Comparison of ENCODE assay signal across 8 cellular contexts in the genomic region with DNA sequence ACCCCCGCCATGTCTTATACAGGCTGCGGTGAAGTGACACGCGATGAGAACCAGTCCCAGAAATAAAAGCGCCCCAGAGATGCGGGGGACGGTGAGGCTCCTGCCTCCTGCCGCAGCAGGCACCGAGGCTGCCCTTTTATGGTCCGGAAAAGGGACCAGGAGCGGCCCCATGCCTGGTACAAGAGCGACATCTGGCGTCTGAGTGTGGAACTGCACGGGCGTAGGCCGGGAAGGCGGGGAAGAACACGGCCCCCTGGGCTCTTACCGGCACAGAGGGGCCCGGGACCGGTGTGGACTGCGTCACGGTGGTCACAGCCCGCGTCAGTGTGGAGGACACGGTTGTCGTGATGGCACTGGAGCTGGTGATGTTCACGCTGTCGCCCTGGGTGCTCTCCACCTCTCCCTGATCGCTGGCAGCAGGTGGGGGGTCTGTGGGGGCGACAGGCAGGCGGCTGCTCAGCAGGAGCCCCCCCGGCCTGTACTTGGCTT. TPM values are rescaled to one million over a fixed set of nuclear protein-coding genes. Genes with fewer than 3 reads are reported as not detected.
DNase-seq lines count a peak whose midpoint lies in the region; ATAC-seq and TF ChIP-seq lines count a peak whose summit lies in the region.

No MANE protein-coding gene starts in this region.

- H3K27ac ChIP-seq in heart left ventricle, result peak overlapping the region in 7 of 12 donors; percentile 32 to 86 (median 49)

- TF ChIP-seq CTCF in GM12864 (IDR thresholded peaks at IDR 0.05; ENCODE audit: low read depth, low read length, missing control alignments) (peak; percentile 91), heart left ventricle (IDR thresholded peaks at IDR 0.05) (peak; percentile 78 to 99 (median 88))

- H3K27ac Mint-ChIP-seq in activated naive CD8-positive, alpha-beta T cell treated with anti-CD3 and anti-CD28 coated beads for 36 hours, result no peak overlapping the region

- peaks cover 17% of the 10 kb centered on the region for H3K36me3 Mint-ChIP-seq in activated naive CD8-positive, alpha-beta T cell treated with anti-CD3 and anti-CD28 coated beads for 36 hours

- H3K4me1 ChIP-seq in heart left ventricle, result peaks cover 0 to 26% (median 5%) of the 10 kb centered on the region in 12 donors

- H3K4me3 ChIP-seq in GM12864 (ENCODE audit: low read depth, low read length) (no peak overlapping the region), heart left ventricle (no peak overlapping the region)

- H3K9me3 ChIP-seq in heart left ventricle, result no peaks in the 10 kb centered on the region

- peaks cover 0 to 96% (median 72%) of the 10 kb centered on the region in 9 donors for H3K36me3 ChIP-seq in heart left ventricle

- intact Hi-C loops in heart left ventricle (cut with DNase I), result loop anchor here in 9 of 10 donors (1.0 to 10.0 kb wide), 5 partner anchors 189 to 995 kb away; a partner anchor contains a TSS

- H3K9me3 Mint-ChIP-seq in activated naive CD8-positive, alpha-beta T cell treated with anti-CD3 and anti-CD28 coated beads for 36 hours, result no peaks in the 10 kb centered on the region

- H3K27me3 ChIP-seq in heart left ventricle, result no peaks in the 10 kb centered on the region

- peaks cover 24% of the 10 kb centered on the region for H3K4me1 Mint-ChIP-seq in activated naive CD8-positive, alpha-beta T cell treated with anti-CD3 and anti-CD28 coated beads for 36 hours

- DNase-seq in GM12864 (ENCODE audit: low read depth), result no peak
- peak; percentile 82 for DNase-seq in HT-29 (ENCODE audit: low spot score)
- DNase-seq in activated naive CD8-positive, alpha-beta T cell treated with anti-CD3 and anti-CD28 coated beads for 36 hours, result peak; percentile 78
- peak; percentile 60 to 77 (median 65) for DNase-seq in heart left ventricle
- DNase-seq in retina, result peak; percentile 83
- DNase-seq in NCI-H2029 treated with DMSO at 0.1 percent for 48 hours (lab: John Stamatoyannopoulos, UW), result no peak

- no peak overlapping the region for H3K4me3 Mint-ChIP-seq in activated naive CD8-positive, alpha-beta T cell treated with anti-CD3 and anti-CD28 coated beads for 36 hours

- ATAC-seq in SK-N-SH treated with all-trans-retinoic acid at 6 μM for 48 hours, result peak; percentile 78
- ATAC-seq in heart left ventricle, result peak; percentile 34 to 76 (median 68)
- no peak for ATAC-seq in GM21526 (IDR thresholded peaks at IDR 0.05; ENCODE audit: low FRiP score, unreplicated experiment)

- no peak for TF ChIP-seq POLR2A in heart left ventricle (IDR thresholded peaks at IDR 0.05)

- WGBS in heart left ventricle, 4 donors, result 18 to 40% (median 29%) methylated on average over 2 to 33 of the region's 33 CpGs

- no peaks in the 10 kb centered on the region for H3K27me3 Mint-ChIP-seq in activated naive CD8-positive, alpha-beta T cell treated with anti-CD3 and anti-CD28 coated beads for 36 hours

TF ChIP-seq in SK-N-SH treated with all-trans-retinoic acid at 6 μM for 48 hours, 23 proteins besides CTCF, POLR2A, EP300 and RAD21 (continues in another document):
- TF ChIP-seq, protein P1, sequence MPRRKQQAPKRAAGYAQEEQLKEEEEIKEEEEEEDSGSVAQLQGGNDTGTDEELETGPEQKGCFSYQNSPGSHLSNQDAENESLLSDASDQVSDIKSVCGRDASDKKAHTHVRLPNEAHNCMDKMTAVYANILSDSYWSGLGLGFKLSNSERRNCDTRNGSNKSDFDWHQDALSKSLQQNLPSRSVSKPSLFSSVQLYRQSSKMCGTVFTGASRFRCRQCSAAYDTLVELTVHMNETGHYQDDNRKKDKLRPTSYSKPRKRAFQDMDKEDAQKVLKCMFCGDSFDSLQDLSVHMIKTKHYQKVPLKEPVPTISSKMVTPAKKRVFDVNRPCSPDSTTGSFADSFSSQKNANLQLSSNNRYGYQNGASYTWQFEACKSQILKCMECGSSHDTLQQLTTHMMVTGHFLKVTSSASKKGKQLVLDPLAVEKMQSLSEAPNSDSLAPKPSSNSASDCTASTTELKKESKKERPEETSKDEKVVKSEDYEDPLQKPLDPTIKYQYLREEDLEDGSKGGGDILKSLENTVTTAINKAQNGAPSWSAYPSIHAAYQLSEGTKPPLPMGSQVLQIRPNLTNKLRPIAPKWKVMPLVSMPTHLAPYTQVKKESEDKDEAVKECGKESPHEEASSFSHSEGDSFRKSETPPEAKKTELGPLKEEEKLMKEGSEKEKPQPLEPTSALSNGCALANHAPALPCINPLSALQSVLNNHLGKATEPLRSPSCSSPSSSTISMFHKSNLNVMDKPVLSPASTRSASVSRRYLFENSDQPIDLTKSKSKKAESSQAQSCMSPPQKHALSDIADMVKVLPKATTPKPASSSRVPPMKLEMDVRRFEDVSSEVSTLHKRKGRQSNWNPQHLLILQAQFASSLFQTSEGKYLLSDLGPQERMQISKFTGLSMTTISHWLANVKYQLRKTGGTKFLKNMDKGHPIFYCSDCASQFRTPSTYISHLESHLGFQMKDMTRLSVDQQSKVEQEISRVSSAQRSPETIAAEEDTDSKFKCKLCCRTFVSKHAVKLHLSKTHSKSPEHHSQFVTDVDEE (CRISPR knock-in tag; IDR thresholded peaks at IDR 0.05), result no peak
- no peak for TF ChIP-seq TOX (CRISPR knock-in tag; IDR thresholded peaks at IDR 0.05; ENCODE audit: borderline replicate concordance)
- no peak for TF ChIP-seq ZNF70 (CRISPR knock-in tag; IDR thresholded peaks at IDR 0.05)
- TF ChIP-seq, protein P2, sequence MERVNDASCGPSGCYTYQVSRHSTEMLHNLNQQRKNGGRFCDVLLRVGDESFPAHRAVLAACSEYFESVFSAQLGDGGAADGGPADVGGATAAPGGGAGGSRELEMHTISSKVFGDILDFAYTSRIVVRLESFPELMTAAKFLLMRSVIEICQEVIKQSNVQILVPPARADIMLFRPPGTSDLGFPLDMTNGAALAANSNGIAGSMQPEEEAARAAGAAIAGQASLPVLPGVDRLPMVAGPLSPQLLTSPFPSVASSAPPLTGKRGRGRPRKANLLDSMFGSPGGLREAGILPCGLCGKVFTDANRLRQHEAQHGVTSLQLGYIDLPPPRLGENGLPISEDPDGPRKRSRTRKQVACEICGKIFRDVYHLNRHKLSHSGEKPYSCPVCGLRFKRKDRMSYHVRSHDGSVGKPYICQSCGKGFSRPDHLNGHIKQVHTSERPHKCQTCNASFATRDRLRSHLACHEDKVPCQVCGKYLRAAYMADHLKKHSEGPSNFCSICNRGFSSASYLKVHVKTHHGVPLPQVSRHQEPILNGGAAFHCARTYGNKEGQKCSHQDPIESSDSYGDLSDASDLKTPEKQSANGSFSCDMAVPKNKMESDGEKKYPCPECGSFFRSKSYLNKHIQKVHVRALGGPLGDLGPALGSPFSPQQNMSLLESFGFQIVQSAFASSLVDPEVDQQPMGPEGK (CRISPR knock-in tag; IDR thresholded peaks at IDR 0.05; ENCODE audit: borderline replicate concordance), result no peak
- no peak for TF ChIP-seq OSR1 (CRISPR knock-in tag; IDR thresholded peaks at IDR 0.05)
- TF ChIP-seq, protein P3, sequence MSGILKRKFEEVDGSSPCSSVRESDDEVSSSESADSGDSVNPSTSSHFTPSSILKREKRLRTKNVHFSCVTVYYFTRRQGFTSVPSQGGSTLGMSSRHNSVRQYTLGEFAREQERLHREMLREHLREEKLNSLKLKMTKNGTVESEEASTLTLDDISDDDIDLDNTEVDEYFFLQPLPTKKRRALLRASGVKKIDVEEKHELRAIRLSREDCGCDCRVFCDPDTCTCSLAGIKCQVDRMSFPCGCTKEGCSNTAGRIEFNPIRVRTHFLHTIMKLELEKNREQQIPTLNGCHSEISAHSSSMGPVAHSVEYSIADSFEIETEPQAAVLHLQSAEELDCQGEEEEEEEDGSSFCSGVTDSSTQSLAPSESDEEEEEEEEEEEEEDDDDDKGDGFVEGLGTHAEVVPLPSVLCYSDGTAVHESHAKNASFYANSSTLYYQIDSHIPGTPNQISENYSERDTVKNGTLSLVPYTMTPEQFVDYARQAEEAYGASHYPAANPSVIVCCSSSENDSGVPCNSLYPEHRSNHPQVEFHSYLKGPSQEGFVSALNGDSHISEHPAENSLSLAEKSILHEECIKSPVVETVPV (CRISPR knock-in tag; IDR thresholded peaks at IDR 0.05), result no peak
- no peak for TF ChIP-seq CSDC2 (CRISPR knock-in tag; IDR thresholded peaks at IDR 0.05)
- TF ChIP-seq SNAI2 (CRISPR knock-in tag; IDR thresholded peaks at IDR 0.05), result no peak

RNA-seq across cellular contexts. Expression of a gene that starts 8.9 kb away (rescaled TPM):
- 0.08 and 0.91 TPM in 2 replicates for total RNA-seq in HT-29 (2014; rRNA removed; shearing (Covaris generic))
- total RNA-seq in activated naive CD8-positive, alpha-beta T cell treated with anti-CD3 and anti-CD28 coated beads for 36 hours, result 10 to 100 TPM; 15.2 to 15.7 TPM
- total RNA-seq in heart left ventricle, result 10 to 100 TPM in 5 of 9 donors, 1 to 10 TPM in 4; 5.1 to 35.5 (median 10.2) TPM
- 1 to 10 TPM; 6.4 to 9.8 TPM for polyA plus RNA-seq in heart left ventricle

RNA-seq across cellular contexts. Expression of a gene that starts 18.2 kb away (rescaled TPM):
- 106 and 124 TPM in 2 replicates for total RNA-seq in HT-29 (2014; rRNA removed; shearing (Covaris generic))
- 100 to 1,000 TPM; 140 to 142 TPM for total RNA-seq in activated naive CD8-positive, alpha-beta T cell treated with anti-CD3 and anti-CD28 coated beads for 36 hours
- 10 to 100 TPM; 22.7 to 72.6 (median 34.8) TPM for total RNA-seq in heart left ventricle
- polyA plus RNA-seq in heart left ventricle, result 10 to 100 TPM; 11.8 to 23.0 TPM

RNA-seq across cellular contexts. Expression of a gene that starts 18.5 kb away (rescaled TPM):
- 304 and 321 TPM in 2 replicates for total RNA-seq in HT-29 (2014; rRNA removed; shearing (Covaris generic))
- total RNA-seq in activated naive CD8-positive, alpha-beta T cell treated with anti-CD3 and anti-CD28 coated beads for 36 hours, result 100 to 1,000 TPM; 150 to 153 TPM
- 100 to 1,000 TPM in 2 of 9 donors, 10 to 100 TPM in 7; 52.5 to 112 (median 72.1) TPM for total RNA-seq in heart left ventricle
- polyA plus RNA-seq in heart left ventricle, result 100 to 1,000 TPM; 120 to 221 TPM

RNA-seq across cellular contexts. Expression of a gene that starts 19.2 kb away (rescaled TPM):
- 21.4 and 23.4 TPM in 2 replicates for total RNA-seq in HT-29 (2014; rRNA removed; shearing (Covaris generic))
- 1 to 10 TPM; 3.4 to 6.2 TPM for total RNA-seq in activated naive CD8-positive, alpha-beta T cell treated with anti-CD3 and anti-CD28 coated beads for 36 hours
- 10 to 100 TPM in 2 of 9 donors, 1 to 10 TPM in 7; 3.5 to 11.4 (median 8.3) TPM for total RNA-seq in heart left ventricle
- polyA plus RNA-seq in heart left ventricle, result 1 to 10 TPM; 3.2 to 7.0 TPM

RNA-seq across cellular contexts. Expression of a gene that starts 27.3 kb away (rescaled TPM):
- 3.4 and 6.5 TPM in 2 replicates for total RNA-seq in HT-29 (2014; rRNA removed; shearing (Covaris generic))
- 100 to 1,000 TPM; 112 to 123 TPM for total RNA-seq in activated naive CD8-positive, alpha-beta T cell treated with anti-CD3 and anti-CD28 coated beads for 36 hours
- 10 to 100 TPM in 4 of 9 donors, 1 to 10 TPM in 5; 6.8 to 55.8 (median 9.5) TPM for total RNA-seq in heart left ventricle
- polyA plus RNA-seq in heart left ventricle, result 10 to 100 TPM; 15.9 to 25.1 TPM

Comparison
In these comparisons a context has a peak if more than half of its experiments do, and no peak if none do; other contexts are left out.
1. DNase-seq: peak in HT-29 (single experiment), activated naive CD8-positive, alpha-beta T cell treated with anti-CD3 and anti-CD28 coated beads for 36 hours (single experiment), heart left ventricle (5 of 5) and retina (single experiment); none in GM12864 (single experiment) and NCI-H2029 treated with DMSO at 0.1 percent for 48 hours (single experiment).